In the genomic region with DNA sequence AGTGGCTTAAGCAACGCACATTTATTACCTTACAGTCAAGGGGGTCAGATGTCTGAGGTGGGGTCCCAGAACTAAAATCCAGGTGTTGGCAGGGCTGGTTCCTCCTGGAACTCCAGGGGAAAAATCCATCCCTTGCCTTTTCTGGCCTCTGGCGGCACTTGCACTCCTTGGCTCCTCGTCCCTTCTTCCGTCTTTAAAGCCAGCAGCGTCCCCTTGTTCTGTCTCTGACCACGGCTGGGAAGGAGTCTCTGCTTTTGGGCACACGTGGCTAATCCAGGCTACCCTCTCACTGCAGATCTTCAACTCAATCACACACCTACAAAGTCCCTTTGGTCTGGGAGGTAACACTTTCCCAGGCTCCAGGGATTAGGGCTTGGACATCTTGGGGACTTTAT, we compare ENCODE assay signal across 14 cellular contexts.
DNase-seq lines count a peak whose midpoint lies in the region; ATAC-seq and TF ChIP-seq lines count a peak whose summit lies in the region.
"Had no signal": no experiment of that assay in that cellular context is flagged by ENCODE, and none has a peak within 500 bp of the region (broad histone marks: within the 10 kb centered on the region; RNA-seq: fewer than 3 reads in every experiment).

No MANE protein-coding gene starts in this region.

- H2BK120ac ChIP-seq in IMR-90 (ENCODE audit: low read depth, low read length) = no peak overlapping the region

- H3K27ac ChIP-seq in IMR-90 (ENCODE audit: insufficient read depth, low read length) (no peak overlapping the region), stomach (peak overlapping the region in 4 of 5 donors; percentile 98 to 100 (median 100))
- H3K27ac ChIP-seq: GM23248 had no signal

- ATAC-seq in IMR-90 (ENCODE audit: low read depth) (no peak), memory B cell (ENCODE audit: low read depth) (no peak), GM18867 (IDR thresholded peaks at IDR 0.05; ENCODE audit: unreplicated experiment) (no peak), GM19455 (IDR thresholded peaks at IDR 0.05; ENCODE audit: unreplicated experiment) (no peak), GM18909 (IDR thresholded peaks at IDR 0.05; ENCODE audit: poor library complexity, unreplicated experiment) (no peak), GM19467 (IDR thresholded peaks at IDR 0.05; ENCODE audit: unreplicated experiment) (no peak)

- in situ Hi-C loops in IMR-90 (cut with MboI; ENCODE audit: low sequenced_read_pairs) = no loop called here

- no TSS peak for BruUV-seq in IMR-90 (replicated peaks; lab: Mats Ljungman, UMichigan)
- no TSS peak for BruUV-seq in MCF 10A (replicated peaks; lab: Mats Ljungman, UMichigan)

- TF ChIP-seq POLR2A in IMR-90 (IDR thresholded peaks at IDR 0.05; ENCODE audit: low read depth, low read length) (no peak), stomach (IDR thresholded peaks at IDR 0.05) (no peak)

- TF ChIP-seq EP300 in stomach (IDR thresholded peaks at IDR 0.05) = no peak

- H3K4me3 ChIP-seq in IMR-90 (ENCODE audit: insufficient read depth, low read depth, low read length) (no peak overlapping the region), stomach (no peak overlapping the region)
- H3K4me3 ChIP-seq: GM23248 had no signal

- H3K4me1 ChIP-seq in IMR-90 (ENCODE audit: control insufficient read depth, insufficient read depth, low read length) (peaks cover 22% of the 10 kb centered on the region), stomach (peaks cover 75 to 93% (median 90%) of the 10 kb centered on the region in 4 donors)

- H3K4me3 Mint-ChIP-seq in MCF 10A (ENCODE audit: unreplicated experiment) (no peak overlapping the region), memory B cell (no peak overlapping the region)

- peaks cover 7% of the 10 kb centered on the region; the same call in 1 of the 2 replicates for H3K9me1 ChIP-seq in IMR-90 (ENCODE audit: insufficient read depth, low read length)

- H2BK20ac ChIP-seq in IMR-90 (ENCODE audit: low read depth, low read length) = no peak overlapping the region

- H3K4me1 Mint-ChIP-seq in MCF 10A (ENCODE audit: insufficient read depth, unreplicated experiment) (peaks cover 10% of the 10 kb centered on the region), memory B cell (peaks cover 30% of the 10 kb centered on the region)

- H3K23ac ChIP-seq in IMR-90 (ENCODE audit: low read depth, low read length) = no peak overlapping the region

- H3K27me3 Mint-ChIP-seq in MCF 10A (ENCODE audit: insufficient read depth, unreplicated experiment) (no peaks in the 10 kb centered on the region), memory B cell (no peaks in the 10 kb centered on the region)

- peak overlapping the region; percentile 25 for H2AK9ac ChIP-seq in IMR-90 (replicated peaks; ENCODE audit: low read depth, low read length, poor library complexity)

- H2BK15ac ChIP-seq in IMR-90 (ENCODE audit: low read depth, low read length) = no peak overlapping the region

- no peak overlapping the region for H3K4me2 ChIP-seq in IMR-90 (ENCODE audit: low read depth, low read length)

- DNase-seq in IMR-90 (no peak), MCF 10A (ENCODE audit: unreplicated experiment) (no peak), memory B cell (ENCODE audit: low spot score in 2 of 2) (no peak), stomach (no peak)
- DNase-seq: activated CD4-positive, alpha-beta T cell treated with anti-CD3 and anti-CD28 coated beads for 1 hour; effector CD4-positive, alpha-beta T cell; GM23248; midbrain; NCI-H1048; NCI-H524 treated with DMSO at 0.1 percent for 48 hours had no signal

- intact Hi-C loops in IMR-90 (cut with micrococcal nuclease) = no loop called here
- intact Hi-C loops in MCF 10A (cut with micrococcal nuclease) = no loop called here
- intact Hi-C loops in stomach (cut with DNase I; ENCODE audit: low total_unique reads) = no loop called here

- H3K79me1 ChIP-seq in IMR-90 (ENCODE audit: low read depth in 1 of 2, low read length in 2 of 2) = peaks cover 21 to 61% of the 10 kb centered on the region in 2 experiments

- H2BK5ac ChIP-seq in IMR-90 (ENCODE audit: low read depth, low read length, poor library complexity, severe bottlenecking) = no peak overlapping the region

- H3K27ac Mint-ChIP-seq in MCF 10A (ENCODE audit: low read depth, unreplicated experiment) (peak overlapping the region; percentile 91), memory B cell (peak overlapping the region; percentile 60)

- H2AFZ ChIP-seq in IMR-90 (replicated peaks; ENCODE audit: low read length, poor library complexity) = no peak overlapping the region
- H2AFZ ChIP-seq: GM23248 had no signal

- H3K4ac ChIP-seq in IMR-90 (ENCODE audit: low read depth, low read length) = no peak overlapping the region

- H4K91ac ChIP-seq in IMR-90 (ENCODE audit: insufficient read depth, low read depth, low read length) = no peak overlapping the region

- H2AK5ac ChIP-seq in IMR-90 (ENCODE audit: low read depth, low read length) = no peak overlapping the region

- H3K9ac ChIP-seq in IMR-90 (ENCODE audit: low read depth, low read length) = no peak overlapping the region
- H3K9ac ChIP-seq: GM23248 had no signal

- 83% methylated on average over 5 of the region's 7 CpGs; no CpG with 5 or more reads in 1 of the 2 experiments for WGBS in IMR-90 (ENCODE audit: extremely low coverage in 2 of 2, insufficient read length in 1 of 2), 2 experiments
- 74 to 87% (median 78%) methylated on average over 7 of the region's 7 CpGs for WGBS in stomach, 5 donors

- H4K20me1 ChIP-seq in IMR-90 (ENCODE audit: insufficient read depth, low read length) = no peaks in the 10 kb centered on the region

- no peak overlapping the region for H4K8ac ChIP-seq in IMR-90 (ENCODE audit: low read depth in 2 of 2, low read length in 2 of 2)

- H3K9me3 Mint-ChIP-seq in MCF 10A (ENCODE audit: unreplicated experiment) = no peaks in the 10 kb centered on the region
- H3K9me3 Mint-ChIP-seq in memory B cell = no peaks in the 10 kb centered on the region

- peaks cover 6% of the 10 kb centered on the region; the same call in 1 of the 2 replicates for H3K36me3 ChIP-seq in IMR-90 (ENCODE audit: control insufficient read depth, insufficient read depth, low read length)
- peaks cover 0 to 11% (median 8%) of the 10 kb centered on the region in 4 donors for H3K36me3 ChIP-seq in stomach

- H3K27me3 ChIP-seq in IMR-90 (ENCODE audit: control insufficient read depth, insufficient read depth, low read length) (no peaks in the 10 kb centered on the region), stomach (no peaks in the 10 kb centered on the region)

- TF ChIP-seq RAD21 in IMR-90 (IDR thresholded peaks at IDR 0.05; ENCODE audit: low read length) = no peak

- no peak overlapping the region for H3K14ac ChIP-seq in IMR-90 (replicated peaks; ENCODE audit: low read depth, low read length)

- no peak overlapping the region for H3K56ac ChIP-seq in IMR-90 (ENCODE audit: extremely low read depth, insufficient read depth, low read length)

- CTCF ChIA-PET in IMR-90 (lab: Yijun Ruan, JAX) = no interaction called here
- CTCF ChIA-PET in MCF 10A (lab: Yijun Ruan, JAX) = interaction anchor here (1.2 to 6.9 kb wide), 4 partner anchors 13 to 64 kb away, joined by 3 to 47 read pairs (median 6); no protein-coding TSS in a partner anchor

- peaks cover 9% of the 10 kb centered on the region for H3K36me3 Mint-ChIP-seq in MCF 10A (ENCODE audit: insufficient read depth, unreplicated experiment)
- H3K36me3 Mint-ChIP-seq in memory B cell = no peaks in the 10 kb centered on the region

- no peak overlapping the region for H3K18ac ChIP-seq in IMR-90 (ENCODE audit: low read depth, low read length)

- H3K9me3 ChIP-seq in IMR-90 (ENCODE audit: control insufficient read depth, insufficient read depth, low read length) (no peaks in the 10 kb centered on the region), stomach (no peaks in the 10 kb centered on the region)

- dilution Hi-C loops in IMR-90 (cut with HindIII; ENCODE audit: low sequenced_read_pairs, unreplicated experiment) = no loop called here

- H4K5ac ChIP-seq in IMR-90 (ENCODE audit: low read depth, low read length) = no peak overlapping the region

- POLR2A ChIA-PET in IMR-90 (lab: Charles Lee; ENCODE audit: unreplicated experiment) = interaction anchor here (0.6 kb wide), 1 partner anchor 11 kb away, joined by 3 read pairs; no protein-coding TSS in a partner anchor
- POLR2A ChIA-PET in MCF 10A (lab: Yijun Ruan, JAX) = interaction anchor here (1.0 to 25.5 kb wide), 6 partner anchors 9 to 38 kb away, joined by 3 to 1278 read pairs (median 494); no protein-coding TSS in a partner anchor

- no peak for TF ChIP-seq CTCF in IMR-90 (conservative IDR thresholded peaks at IDR 0.05; ENCODE audit: low read depth, low read length)
- no peak for TF ChIP-seq CTCF in MCF 10A (IDR thresholded peaks at IDR 0.05; ENCODE audit: unreplicated experiment)
- no peak for TF ChIP-seq CTCF in stomach (IDR thresholded peaks at IDR 0.05)

TF ChIP-seq in IMR-90, 13 proteins besides CTCF, POLR2A, EP300 and RAD21:
- TF ChIP-seq RFX5 (IDR thresholded peaks at IDR 0.05; ENCODE audit: low read depth, low read length) (no peak), CHD1 (IDR thresholded peaks at IDR 0.05; ENCODE audit: low read depth, low read length) (no peak), SMC3 (IDR thresholded peaks at IDR 0.05; ENCODE audit: low read depth, low read length) (no peak)
